22 cellular contexts compared by ENCODE assay signal in the genomic region with DNA sequence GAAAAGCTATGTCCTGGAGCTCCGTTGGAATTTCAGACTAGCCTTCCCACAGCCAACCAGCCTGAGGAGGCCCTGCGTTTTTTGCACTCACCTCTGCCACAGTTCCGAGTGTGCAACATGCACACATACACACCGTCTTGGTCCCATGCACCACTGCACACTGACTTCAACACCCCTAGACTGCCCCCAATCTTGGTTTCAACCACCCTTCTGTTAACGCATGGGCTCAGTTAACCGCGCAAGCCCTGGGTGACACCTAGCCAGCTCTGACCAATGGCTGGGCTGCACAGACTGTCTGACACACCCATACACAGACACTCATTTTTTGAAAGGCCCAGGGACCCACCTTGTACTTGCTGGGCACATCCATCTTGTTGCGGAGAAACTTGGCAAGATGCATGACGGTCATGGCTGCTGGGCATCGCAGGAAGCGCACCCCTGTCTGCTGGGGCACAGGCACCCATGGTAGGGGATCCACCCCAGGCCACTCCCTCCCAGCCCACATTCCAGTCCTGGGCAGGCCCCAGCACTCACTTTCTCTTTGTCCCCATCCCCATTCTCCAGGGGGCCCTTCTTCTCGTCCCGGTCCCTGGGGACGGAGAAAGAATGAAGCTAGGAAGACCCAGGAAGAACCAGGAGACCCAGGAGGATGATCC.
"Had no signal": no experiment of that assay in that cellular context is flagged by ENCODE, and none has a peak within 500 bp of the region (broad histone marks: within the 10 kb centered on the region; RNA-seq: fewer than 3 reads in every experiment).

No MANE protein-coding gene starts in this region.

- H3K36me3 ChIP-seq: ovary had no signal

- DNase-seq: activated CD4-positive, alpha-beta T cell treated with anti-CD3 and anti-CD28 coated beads for 1 hour; activated CD4-positive, alpha-beta T cell treated with anti-CD3 and anti-CD28 coated beads, Interleukin-2, amount 50 U/mL, for 4 hours; activated CD8-positive, alpha-beta memory T cell treated with anti-CD3 and anti-CD28 coated beads, Interleukin-2, amount 50 U/mL, for 48 hours; activated naive CD4-positive, alpha-beta T cell; activated naive CD8-positive, alpha-beta T cell treated with anti-CD3 and anti-CD28 coated beads, Interleukin-2, amount 10 ng/mL, durations not matched to agents 7 days and 5 days; activated T-cell treated with anti-CD3 and anti-CD28 coated beads, Interleukin-2, amount 50 U/mL, for 4 hours; amniotic stem cell; cerebellar nuclear complex; heart right ventricle; islet precursor cell; left colon; mesendoderm; ovary; psoas muscle; stimulated activated CD4-positive, alpha-beta T cell treated with anti-CD3 and anti-CD28 coated beads, Interleukin-4, amount 100 ng/mL, for 24 hours; stimulated activated naive CD8-positive, alpha-beta T cell treated with anti-CD3 and anti-CD28 coated beads, Interleukin-15, amount 100 ng/mL, for 72 hours; T-helper 9 cell; tibial artery had no signal

- H3K27ac Mint-ChIP-seq: activated naive CD8-positive, alpha-beta T cell treated with anti-CD3 and anti-CD28 coated beads, Interleukin-2, amount 10 ng/mL, durations not matched to agents 7 days and 5 days; activated T-helper 2 cell treated with anti-CD3 and anti-CD28 coated beads, Interferon-gamma antibody, Interleukin-2, Interleukin-4, amounts not matched to agents 10 μg/mL and 5 μg/mL and 100 μg/mL, durations not matched to agents 14 hours and 24 hours and 36 hours; stimulated activated naive CD8-positive, alpha-beta T cell treated with anti-CD3 and anti-CD28 coated beads, Interleukin-15, amount 100 ng/mL, for 72 hours had no signal

- H3K9me3 ChIP-seq: heart right ventricle, mucosa of descending colon, ovary, psoas muscle, right atrium auricular region, tibial artery had no signal

- H3K27ac ChIP-seq: coronary artery, heart right ventricle, ovary, psoas muscle, right atrium auricular region, tibial artery had no signal

- H3K27me3 ChIP-seq: heart right ventricle, ovary, right atrium auricular region, tibial artery had no signal

- H3K9me3 Mint-ChIP-seq: activated naive CD8-positive, alpha-beta T cell treated with anti-CD3 and anti-CD28 coated beads, Interleukin-2, amount 10 ng/mL, durations not matched to agents 7 days and 5 days; activated T-cell treated with anti-CD3 and anti-CD28 coated beads, Interleukin-2, amount 50 U/mL, for 4 hours; activated T-helper 2 cell treated with anti-CD3 and anti-CD28 coated beads, Interferon-gamma antibody, Interleukin-2, Interleukin-4, amounts not matched to agents 10 μg/mL and 5 μg/mL and 100 μg/mL, durations not matched to agents 14 hours and 24 hours and 36 hours; stimulated activated naive CD8-positive, alpha-beta T cell treated with anti-CD3 and anti-CD28 coated beads, Interleukin-15, amount 100 ng/mL, for 72 hours had no signal

- H3K4me3 Mint-ChIP-seq: activated naive CD8-positive, alpha-beta T cell treated with anti-CD3 and anti-CD28 coated beads, Interleukin-2, amount 10 ng/mL, durations not matched to agents 7 days and 5 days; activated T-cell treated with anti-CD3 and anti-CD28 coated beads, Interleukin-2, amount 50 U/mL, for 4 hours; stimulated activated naive CD8-positive, alpha-beta T cell treated with anti-CD3 and anti-CD28 coated beads, Interleukin-15, amount 100 ng/mL, for 72 hours had no signal

- ATAC-seq: activated T-cell treated with anti-CD3 and anti-CD28 coated beads, Interleukin-2, amount 50 U/mL, for 4 hours; heart right ventricle; left colon; mucosa of descending colon; psoas muscle; stimulated activated naive CD8-positive, alpha-beta T cell treated with anti-CD3 and anti-CD28 coated beads, Interleukin-15, amount 100 ng/mL, for 72 hours had no signal

- H3K4me3 ChIP-seq: coronary artery, heart right ventricle, mucosa of descending colon, ovary, psoas muscle, right atrium auricular region, tibial artery had no signal

- H3K36me3 Mint-ChIP-seq: activated naive CD8-positive, alpha-beta T cell treated with anti-CD3 and anti-CD28 coated beads, Interleukin-2, amount 10 ng/mL, durations not matched to agents 7 days and 5 days had no signal
